Comparison of ENCODE assay signal across 16 cellular contexts in the genomic region with DNA sequence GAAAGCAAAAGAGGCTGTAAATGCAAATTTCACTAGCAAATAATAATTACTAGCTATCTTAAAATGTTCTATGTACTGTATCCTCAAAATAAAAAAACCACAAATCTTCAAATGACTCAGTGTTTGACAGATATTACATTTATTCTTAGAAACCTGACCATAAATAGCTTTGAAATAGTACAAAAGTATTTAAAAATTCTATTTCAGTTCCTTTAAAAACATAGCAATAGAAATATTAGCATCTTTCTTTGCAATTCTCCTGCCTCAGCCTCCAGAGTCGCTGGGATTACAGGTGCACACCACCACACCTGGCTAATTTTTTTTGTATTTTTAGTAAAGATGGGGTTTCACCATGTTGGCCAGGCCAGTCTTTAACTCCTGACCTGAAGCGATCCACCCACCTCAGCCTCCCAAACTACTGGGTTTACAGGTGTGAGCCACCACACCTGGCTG. TPM values are rescaled to one million over a fixed set of nuclear protein-coding genes. Genes with fewer than 3 reads are reported as not detected.
DNase-seq lines count a peak whose midpoint lies in the region; ATAC-seq and TF ChIP-seq lines count a peak whose summit lies in the region.
"Had no signal": no experiment of that assay in that cellular context is flagged by ENCODE, and none has a peak within 500 bp of the region (broad histone marks: within the 10 kb centered on the region; RNA-seq: fewer than 3 reads in every experiment).

No MANE protein-coding gene starts in this region.

- in situ Hi-C loops in GM23248 (cut with MboI): no loop called here

- no TSS peak for BruUV-seq in PC-9 (replicated peaks; lab: Mats Ljungman, UMichigan)

- no peaks in the 10 kb centered on the region for H3K9me2 ChIP-seq in GM23248 (ENCODE audit: insufficient read depth)
- no peaks in the 10 kb centered on the region for H3K9me2 ChIP-seq in PC-9 (ENCODE audit: insufficient read depth)

- H3K36me3 ChIP-seq in GM23248 (ENCODE audit: low read depth): peaks cover 78% of the 10 kb centered on the region
- H3K36me3 ChIP-seq in PC-9 (ENCODE audit: low read depth): peaks cover 47% of the 10 kb centered on the region

- H4K20me1 ChIP-seq in GM23248 (ENCODE audit: insufficient read depth) (no peaks in the 10 kb centered on the region), PC-9 (ENCODE audit: insufficient read depth) (peaks cover 13% of the 10 kb centered on the region; the same call in 1 of the 2 replicates)

- peak; percentile 37 for DNase-seq in GM20000 (ENCODE audit: low spot score)
- DNase-seq in NCI-H69 (lab: John Stamatoyannopoulos, UW): no peak
- DNase-seq in GM23248: no peak
- no peak for DNase-seq in activated CD4-positive, alpha-beta T cell treated with anti-CD3 and anti-CD28 coated beads for 1 hour
- DNase-seq in PC-9: no peak
- DNase-seq: activated CD4-positive, alpha-beta memory T cell treated with anti-CD3 and anti-CD28 coated beads for 36 hours; AML-193; IMR-90; islet precursor cell; NCI-H187; thyroid gland had no signal

- POLR2A ChIA-PET in PC-9 (lab: Charles Lee; ENCODE audit: unreplicated experiment): no interaction called here

- no peak overlapping the region for H3K9ac ChIP-seq in GM23248

- H3K9me3 ChIP-seq in GM23248 (ENCODE audit: low read depth) (no peaks in the 10 kb centered on the region), PC-9 (ENCODE audit: insufficient read depth, low read depth) (no peaks in the 10 kb centered on the region)
- H3K9me3 ChIP-seq: right atrium auricular region, thyroid gland had no signal

- H3K27ac ChIP-seq in GM23248 (no peak overlapping the region), PC-9 (no peak overlapping the region)
- H3K27ac ChIP-seq: right atrium auricular region, thyroid gland had no signal

- H3K4me2 ChIP-seq in GM23248 (ENCODE audit: unreplicated experiment): no peak overlapping the region
- no peak overlapping the region for H3K4me2 ChIP-seq in PC-9

- TF ChIP-seq CTCF in GM20000 (IDR thresholded peaks at IDR 0.05; ENCODE audit: extremely low read depth, missing control alignments): no peak
- no peak for TF ChIP-seq CTCF in PC-9 (conservative IDR thresholded peaks at IDR 0.05)

- CTCF ChIA-PET in PC-9 (lab: Charles Lee): interaction anchor here (0.7 kb wide), 1 partner anchor 217 kb away, joined by 3 read pairs; no protein-coding TSS in a partner anchor

- intact Hi-C loops in PC-9 (cut with micrococcal nuclease; ENCODE audit: unreplicated experiment): no loop called here

- H2AFZ ChIP-seq in GM23248: no peak overlapping the region
- no peak overlapping the region for H2AFZ ChIP-seq in PC-9

- H3F3A ChIP-seq in GM23248 (ENCODE audit: insufficient read depth) (no peaks in the 10 kb centered on the region), PC-9 (ENCODE audit: insufficient read depth, low read depth) (no peaks in the 10 kb centered on the region)

- H3K27me3 ChIP-seq in GM23248 (replicated peaks; ENCODE audit: insufficient read depth) (no peaks in the 10 kb centered on the region), PC-9 (ENCODE audit: insufficient read depth, low read depth) (no peaks in the 10 kb centered on the region)
- H3K27me3 ChIP-seq: right atrium auricular region, thyroid gland had no signal

- ATAC-seq in GM18499 (IDR thresholded peaks at IDR 0.05; ENCODE audit: insufficient read depth, unreplicated experiment) (peak; percentile 82), HG02884 (IDR thresholded peaks at IDR 0.05; ENCODE audit: unreplicated experiment) (peak; percentile 84), HG03571 (IDR thresholded peaks at IDR 0.05; ENCODE audit: unreplicated experiment) (peak; percentile 76)
- ATAC-seq: activated naive CD4-positive, alpha-beta T cell treated with anti-CD3 and anti-CD28 coated beads, Interleukin-2, amount 50 U/mL, for 72 hours had no signal

- peaks cover 88% of the 10 kb centered on the region for H3K79me2 ChIP-seq in GM23248 (ENCODE audit: insufficient read depth)
- no peaks in the 10 kb centered on the region for H3K79me2 ChIP-seq in PC-9 (ENCODE audit: low read depth)

- H3K4me1 ChIP-seq in GM23248 (ENCODE audit: insufficient read depth) (no peaks in the 10 kb centered on the region), PC-9 (replicated peaks; ENCODE audit: insufficient read depth) (no peaks in the 10 kb centered on the region)
- H3K4me1 ChIP-seq: right atrium auricular region, thyroid gland had no signal

- H3K4me3 ChIP-seq in GM23248 (no peak overlapping the region), PC-9 (no peak overlapping the region)
- H3K4me3 ChIP-seq: right atrium auricular region, thyroid gland had no signal

- 90 to 99% methylated on average over 2 of the region's 2 CpGs for WGBS in GM23248 (ENCODE audit: low coverage in 1 of 2, low lambda C conversion rate in 2 of 2, missing lambda C conversion rate in 2 of 2), 2 experiments

RNA-seq across cellular contexts. Expression of a gene that starts 50.6 kb away (rescaled TPM):
- 44.9 and 57.8 TPM in 2 replicates for total RNA-seq in GM23248 (2014; rRNA removed; shearing (Covaris generic))
- 35.1 and 43.3 TPM in 2 replicates for polyA plus RNA-seq in GM23248 (2016; fragmentation: Nextera tagmentation; extraction: Ambion mirVana)
- total RNA-seq in PC-9 (2021): 105 and 123 TPM in 2 replicates
